12 cellular contexts compared by ENCODE assay signal in genomic region chr17:77131919-77132318, GRCh38. TPM values are rescaled to one million over a fixed set of nuclear protein-coding genes. Genes with fewer than 3 reads are reported as not detected.
DNase-seq lines count a peak whose midpoint lies in the region; ATAC-seq, FAIRE-seq and TF ChIP-seq lines count a peak whose summit lies in the region.
"Had no signal": no experiment of that assay in that cellular context is flagged by ENCODE, and none has a peak within 500 bp of the region (broad histone marks: within the 10 kb centered on the region; RNA-seq: fewer than 3 reads in every experiment).

No MANE protein-coding gene starts in this region.

- no peak for FAIRE-seq in frontal cortex (lab: Jason Lieb, UNC)
- FAIRE-seq: islet of Langerhans had no signal

- H3K27me3 Mint-ChIP-seq in activated naive CD8-positive, alpha-beta T cell treated with anti-CD3 and anti-CD28 coated beads, Interleukin-2, amount 50 U/mL, for 24 hours = no peaks in the 10 kb centered on the region
- H3K27me3 Mint-ChIP-seq: activated CD8-positive, alpha-beta T cell treated with anti-CD3 and anti-CD28 coated beads for 36 hours had no signal

- no peaks in the 10 kb centered on the region for H3K9me3 ChIP-seq in body of pancreas
- no peaks in the 10 kb centered on the region for H3K9me3 ChIP-seq in skeletal muscle tissue (ENCODE audit: control insufficient read depth in 3 of 3, low read length in 3 of 3)
- H3K9me3 ChIP-seq: testis had no signal

- H3K4me1 Mint-ChIP-seq in activated naive CD8-positive, alpha-beta T cell treated with anti-CD3 and anti-CD28 coated beads, Interleukin-2, amount 50 U/mL, for 24 hours = peaks cover 32% of the 10 kb centered on the region

- H3K9ac ChIP-seq in skeletal muscle tissue (ENCODE audit: low read depth in 1 of 3, low read length in 3 of 3) = no peak overlapping the region

- ATAC-seq in body of pancreas = no peak
- ATAC-seq in left ventricle myocardium superior = peak; percentile 20
- no peak for ATAC-seq in activated naive CD8-positive, alpha-beta T cell treated with anti-CD3 and anti-CD28 coated beads, Interleukin-2, amount 50 U/mL, for 24 hours
- ATAC-seq: activated CD8-positive, alpha-beta T cell treated with anti-CD3 and anti-CD28 coated beads for 36 hours had no signal

- H3K4me3 ChIP-seq in body of pancreas (no peak overlapping the region), skeletal muscle tissue (ENCODE audit: low read length in 3 of 3) (no peak overlapping the region), dorsolateral prefrontal cortex (no peak overlapping the region)
- H3K4me3 ChIP-seq: testis had no signal

- intact Hi-C loops in body of pancreas (cut with DNase I) (no loop called here), left ventricle myocardium superior (cut with micrococcal nuclease) (no loop called here), dorsolateral prefrontal cortex (cut with DNase I) (no loop called here)

- H3K27ac ChIP-seq in body of pancreas (no peak overlapping the region), skeletal muscle tissue (ENCODE audit: low read depth, low read length) (peak overlapping the region; percentile 36), dorsolateral prefrontal cortex (peak overlapping the region in 7 of 59 donors; percentile 13 to 90 (median 31))

- no peaks in the 10 kb centered on the region for H3K9me3 Mint-ChIP-seq in activated naive CD8-positive, alpha-beta T cell treated with anti-CD3 and anti-CD28 coated beads, Interleukin-2, amount 50 U/mL, for 24 hours
- H3K9me3 Mint-ChIP-seq: naive B cell had no signal

- no peak for TF ChIP-seq POLR2A in body of pancreas (IDR thresholded peaks at IDR 0.05)

- no peaks in the 10 kb centered on the region for H3K36me3 Mint-ChIP-seq in activated naive CD8-positive, alpha-beta T cell treated with anti-CD3 and anti-CD28 coated beads, Interleukin-2, amount 50 U/mL, for 24 hours (ENCODE audit: low read depth)
- H3K36me3 Mint-ChIP-seq: naive B cell had no signal

- H3K4me3 Mint-ChIP-seq in activated naive CD8-positive, alpha-beta T cell treated with anti-CD3 and anti-CD28 coated beads, Interleukin-2, amount 50 U/mL, for 24 hours = no peak overlapping the region
- H3K4me3 Mint-ChIP-seq: activated CD8-positive, alpha-beta T cell treated with anti-CD3 and anti-CD28 coated beads for 36 hours; naive B cell had no signal

- H3K4me1 ChIP-seq in body of pancreas = peaks cover 6% of the 10 kb centered on the region
- H3K4me1 ChIP-seq in skeletal muscle tissue (ENCODE audit: control insufficient read depth in 3 of 3, insufficient read depth in 3 of 3, low read length in 3 of 3) = peaks cover 33 to 43% (median 39%) of the 10 kb centered on the region in 3 donors

- H3K27ac Mint-ChIP-seq in activated naive CD8-positive, alpha-beta T cell treated with anti-CD3 and anti-CD28 coated beads, Interleukin-2, amount 50 U/mL, for 24 hours = no peak overlapping the region
- H3K27ac Mint-ChIP-seq: activated CD8-positive, alpha-beta T cell treated with anti-CD3 and anti-CD28 coated beads for 36 hours had no signal

- DNase-seq in NCI-H1694 treated with DMSO at 0.1 percent for 48 hours (lab: John Stamatoyannopoulos, UW) (peak; percentile 39), body of pancreas (peak in 3 of 4 donors; percentile 41 to 79 (median 58)), left ventricle myocardium superior (no peak), frontal cortex (ENCODE audit: low spot score in 2 of 2) (no peak), dorsolateral prefrontal cortex (no peak)
- no peak for DNase-seq in activated naive CD8-positive, alpha-beta T cell treated with anti-CD3 and anti-CD28 coated beads, Interleukin-2, amount 50 U/mL, for 24 hours
- DNase-seq: activated CD8-positive, alpha-beta T cell treated with anti-CD3 and anti-CD28 coated beads for 36 hours; naive B cell; NCI-H2029 treated with DMSO at 0.1 percent for 48 hours; testis had no signal

- WGBS in body of pancreas, 2 donors = 34 to 38% methylated on average over 5 of the region's 5 CpGs

- H3K36me3 ChIP-seq in body of pancreas (replicated peaks in 1 of 2; ENCODE audit: insufficient read depth in 1 of 2, low read depth in 2 of 2) (no peaks in the 10 kb centered on the region), skeletal muscle tissue (ENCODE audit: control insufficient read depth in 3 of 3, insufficient read depth in 3 of 3, low read length in 3 of 3) (peaks cover 0 to 3% (median 0%) of the 10 kb centered on the region in 3 donors)

- H3K27me3 ChIP-seq in body of pancreas = no peaks in the 10 kb centered on the region
- no peaks in the 10 kb centered on the region for H3K27me3 ChIP-seq in skeletal muscle tissue (ENCODE audit: control insufficient read depth in 3 of 3, insufficient read depth in 3 of 3, low read length in 3 of 3)
- no peaks in the 10 kb centered on the region for H3K27me3 ChIP-seq in dorsolateral prefrontal cortex
- H3K27me3 ChIP-seq: testis had no signal

- TF ChIP-seq CTCF in body of pancreas (IDR thresholded peaks at IDR 0.05) (no peak), dorsolateral prefrontal cortex (IDR thresholded peaks at IDR 0.05 in 54 of 56, conservative IDR thresholded peaks at IDR 0.05 in 2 of 56; ENCODE audit: low read depth in 1 of 56, partially characterized antibody in 56 of 56) (no peak)

RNA-seq across cellular contexts. Expression of gene SEC14L1, which starts 8.8 kb away (rescaled TPM):
- total RNA-seq in body of pancreas (10 to 100 TPM; 22.1 to 36.8 TPM), left ventricle myocardium superior (71.4 TPM), skeletal muscle tissue (83.5 TPM), frontal cortex (56.3 TPM), dorsolateral prefrontal cortex (100 to 1,000 TPM in 117 of 120 experiments, 10 to 100 TPM in 3; 93.3 to 297 (median 156) TPM)

Comparison
In these comparisons a context has a peak if more than half of its experiments do, and no peak if none do; other contexts are left out.
1. DNase-seq: peak in NCI-H1694 treated with DMSO at 0.1 percent for 48 hours (single experiment) and body of pancreas (3 of 4); none in left ventricle myocardium superior (single experiment), frontal cortex (0 of 2), activated naive CD8-positive, alpha-beta T cell treated with anti-CD3 and anti-CD28 coated beads, Interleukin-2, amount 50 U/mL, for 24 hours (single experiment) and dorsolateral prefrontal cortex (0 of 10).